ENCODE assay signal across 22 cellular contexts in genomic region chr6:7247179-7247456, GRCh38.
"Had no signal": no experiment of that assay in that cellular context is flagged by ENCODE, and none has a peak within 500 bp of the region (broad histone marks: within the 10 kb centered on the region; RNA-seq: fewer than 3 reads in every experiment).

No MANE protein-coding gene starts in this region.

- H3K4me2 ChIP-seq: KMS-11 had no signal

- H3K9me3 ChIP-seq: SJCRH30 had no signal

- DNase-seq: IMR-90, Kasumi-1, MM.1S, NCI-H1092 treated with DMSO at 0.1 percent for 48 hours, NCI-H1436, NCI-H187, NCI-H2029, NCI-H2081 treated with DMSO at 0.1 percent for 48 hours, NCI-H2171, NCI-H226, NCI-H446, NCI-H510A, NCI-H524 treated with DMSO at 0.1 percent for 48 hours, NCI-H69, NCI-H774, PC-3, SHP77 treated with DMSO at 0.1 percent for 48 hours, SJCRH30 had no signal

- ATAC-seq: Panc1, PC-3, Right ventricle myocardium inferior had no signal

- H3K27ac ChIP-seq: KMS-11, SJCRH30 had no signal

- H3K36me3 ChIP-seq: SJCRH30 had no signal

- H3K27me3 ChIP-seq: SJCRH30 had no signal

- H3K9ac ChIP-seq: KMS-11 had no signal

- H3K4me3 ChIP-seq: SJCRH30, SK-N-MC had no signal
